In the genomic region with DNA sequence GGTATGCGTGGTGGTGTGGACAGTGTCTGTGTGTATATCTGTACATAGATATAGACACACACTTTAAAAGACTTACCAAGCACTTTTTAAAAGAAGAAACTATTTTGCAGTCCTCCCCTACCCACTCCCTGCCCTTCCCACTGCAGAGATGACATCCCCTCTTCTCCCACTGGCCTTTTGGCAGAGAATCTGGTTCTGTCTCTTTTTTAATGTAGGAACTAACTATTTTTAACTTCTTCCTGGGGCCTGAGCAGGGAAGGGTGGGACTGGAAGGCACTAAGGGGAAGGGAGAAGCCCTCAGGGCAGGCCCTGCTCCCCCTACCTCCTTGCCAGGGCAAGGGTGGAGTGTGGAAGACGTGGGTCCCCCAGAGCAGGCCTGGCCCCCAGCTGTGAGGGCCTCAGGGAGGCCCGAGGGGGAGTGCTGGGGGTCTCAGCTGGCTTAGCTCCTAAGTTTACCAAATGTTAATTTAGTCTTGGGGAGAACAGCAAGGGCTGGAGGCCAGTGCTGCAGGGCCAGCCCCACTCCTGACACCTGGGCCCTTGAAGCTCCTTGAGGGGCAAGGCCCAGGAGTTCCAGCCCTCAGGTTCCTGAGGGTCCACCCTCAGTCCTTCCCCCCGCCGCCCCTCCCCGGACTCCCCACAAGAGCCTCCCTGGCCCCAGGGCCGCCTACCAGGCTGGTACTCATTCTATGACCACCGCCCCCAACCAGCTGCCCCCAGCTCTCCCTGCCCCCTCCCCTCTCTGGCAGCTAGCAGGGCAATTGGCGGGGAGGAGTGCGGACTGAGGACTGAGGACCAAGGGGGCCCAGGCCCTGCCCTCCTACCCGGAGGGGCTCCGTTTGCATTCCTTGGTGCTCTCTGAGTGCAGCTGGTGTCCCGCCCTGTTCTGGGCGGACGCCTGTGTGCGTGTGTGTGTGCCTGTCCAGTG, we compare ENCODE assay signal across 14 cellular contexts. TPM values are rescaled to one million over a fixed set of nuclear protein-coding genes. Genes with fewer than 3 reads are reported as not detected.
DNase-seq lines count a peak whose midpoint lies in the region; ATAC-seq, FAIRE-seq and TF ChIP-seq lines count a peak whose summit lies in the region.
"Had no signal": no experiment of that assay in that cellular context is flagged by ENCODE, and none has a peak within 500 bp of the region (broad histone marks: within the 10 kb centered on the region; RNA-seq: fewer than 3 reads in every experiment).

No MANE protein-coding gene starts in this region.

- H3K4me3 ChIP-seq in testis = no peak overlapping the region

- WGBS in testis, 2 donors = 47 to 75% methylated on average over 13 to 14 of the region's 16 CpGs

- TF ChIP-seq CTCF in mesothelial cell of epicardium (IDR thresholded peaks at IDR 0.05; ENCODE audit: unreplicated experiment) = no peak
- TF ChIP-seq CTCF in testis (IDR thresholded peaks at IDR 0.05) = no peak

- H3K27me3 Mint-ChIP-seq in activated naive CD4-positive, alpha-beta T cell treated with anti-CD3 and anti-CD28 coated beads, Interleukin-2, amount 10 ng/mL, durations not matched to agents 7 days and 5 days = no peaks in the 10 kb centered on the region
- no peaks in the 10 kb centered on the region for H3K27me3 Mint-ChIP-seq in activated naive CD8-positive, alpha-beta T cell
- no peaks in the 10 kb centered on the region for H3K27me3 Mint-ChIP-seq in mesothelial cell of epicardium (ENCODE audit: low read depth)
- H3K27me3 Mint-ChIP-seq: central memory CD8-positive, alpha-beta T cell; IgD-negative memory B cell had no signal

- no peaks in the 10 kb centered on the region for H3K27me3 ChIP-seq in testis

- ATAC-seq in HG03378 (IDR thresholded peaks at IDR 0.05; ENCODE audit: unreplicated experiment) = no peak

- peak overlapping the region; percentile 37 for H3K27ac Mint-ChIP-seq in activated naive CD4-positive, alpha-beta T cell treated with anti-CD3 and anti-CD28 coated beads, Interleukin-2, amount 10 ng/mL, durations not matched to agents 7 days and 5 days
- H3K27ac Mint-ChIP-seq in activated naive CD8-positive, alpha-beta T cell = peak overlapping the region; percentile 30
- peak overlapping the region; percentile 68 for H3K27ac Mint-ChIP-seq in mesothelial cell of epicardium
- H3K27ac Mint-ChIP-seq: IgD-negative memory B cell had no signal

- CTCF ChIA-PET in activated naive CD4-positive, alpha-beta T cell treated with anti-CD3 and anti-CD28 coated beads, Interleukin-2, amount 10 ng/mL, durations not matched to agents 7 days and 5 days (lab: Charles Lee) = interaction anchor here (0.8 to 7.5 kb wide), 5 partner anchors 21 to 74 kb away, joined by 3 to 59 read pairs (median 7); a partner anchor contains a TSS

- FAIRE-seq in HTR-8/SVneo (lab: Jason Lieb, UNC) = no peak

- no peak for TF ChIP-seq POLR2A in testis (IDR thresholded peaks at IDR 0.05)

- intact Hi-C loops in testis (cut with DNase I; ENCODE audit: low total_unique reads) = no loop called here

- H3K9me3 ChIP-seq in testis = no peaks in the 10 kb centered on the region

- peaks cover 36% of the 10 kb centered on the region for H3K4me1 Mint-ChIP-seq in activated naive CD4-positive, alpha-beta T cell treated with anti-CD3 and anti-CD28 coated beads, Interleukin-2, amount 10 ng/mL, durations not matched to agents 7 days and 5 days
- peaks cover 30% of the 10 kb centered on the region for H3K4me1 Mint-ChIP-seq in activated naive CD8-positive, alpha-beta T cell (ENCODE audit: low read depth)
- peaks cover 15% of the 10 kb centered on the region for H3K4me1 Mint-ChIP-seq in mesothelial cell of epicardium

- H3K36me3 Mint-ChIP-seq in activated naive CD4-positive, alpha-beta T cell treated with anti-CD3 and anti-CD28 coated beads, Interleukin-2, amount 10 ng/mL, durations not matched to agents 7 days and 5 days = peaks cover 25% of the 10 kb centered on the region
- no peaks in the 10 kb centered on the region for H3K36me3 Mint-ChIP-seq in activated naive CD8-positive, alpha-beta T cell
- peaks cover 12% of the 10 kb centered on the region for H3K36me3 Mint-ChIP-seq in mesothelial cell of epicardium

- H3K4me1 ChIP-seq in testis = peaks cover 30% of the 10 kb centered on the region

- H3K27ac ChIP-seq in testis = peak overlapping the region; percentile 47 to 76

- H3K4me3 Mint-ChIP-seq in activated naive CD4-positive, alpha-beta T cell treated with anti-CD3 and anti-CD28 coated beads, Interleukin-2, amount 10 ng/mL, durations not matched to agents 7 days and 5 days = no peak overlapping the region
- H3K4me3 Mint-ChIP-seq in activated naive CD8-positive, alpha-beta T cell = no peak overlapping the region
- H3K4me3 Mint-ChIP-seq in mesothelial cell of epicardium = no peak overlapping the region
- H3K4me3 Mint-ChIP-seq: central memory CD8-positive, alpha-beta T cell had no signal

- no peaks in the 10 kb centered on the region for H3K9me3 Mint-ChIP-seq in activated naive CD4-positive, alpha-beta T cell treated with anti-CD3 and anti-CD28 coated beads, Interleukin-2, amount 10 ng/mL, durations not matched to agents 7 days and 5 days
- no peaks in the 10 kb centered on the region for H3K9me3 Mint-ChIP-seq in activated naive CD8-positive, alpha-beta T cell (ENCODE audit: low read depth)
- H3K9me3 Mint-ChIP-seq in mesothelial cell of epicardium = no peaks in the 10 kb centered on the region
- H3K9me3 Mint-ChIP-seq: central memory CD8-positive, alpha-beta T cell; IgD-negative memory B cell had no signal

- DNase-seq in activated naive CD4-positive, alpha-beta T cell treated with anti-CD3 and anti-CD28 coated beads, Interleukin-2, amount 10 ng/mL, durations not matched to agents 7 days and 5 days = no peak
- no peak for DNase-seq in activated naive CD4-positive, alpha-beta T cell treated with Interleukin-2 at 50 U/mL for 16 hours
- no peak for DNase-seq in mesothelial cell of epicardium (ENCODE audit: low spot score in 2 of 2, unreplicated experiment in 2 of 2)
- DNase-seq in testis = no peak
- no peak for DNase-seq in HTR-8/SVneo (ENCODE audit: insufficient read length, low spot score)
- no peak for DNase-seq in NCI-H1436 (lab: John Stamatoyannopoulos, UW)
- DNase-seq: activated CD8-positive, alpha-beta memory T cell treated with anti-CD3 and anti-CD28 coated beads for 24 hours; NCI-H1048; SIG-M5; stimulated activated CD4-positive, alpha-beta T cell treated with anti-CD3 and anti-CD28 coated beads, Interleukin-2, amount 100 ng/mL, for 48 hours had no signal

- H3K36me3 ChIP-seq in testis (ENCODE audit: low read depth, missing control alignments) = no peaks in the 10 kb centered on the region

RNA-seq across cellular contexts. Expression of a gene that starts 19.3 kb away (rescaled TPM):
- total RNA-seq in mesothelial cell of epicardium = 6.0 to 7.7 TPM (median 6.8 TPM) in 3 replicates
- total RNA-seq in testis = 10 to 100 TPM; 15.0 to 20.4 TPM
- 10.2 TPM for polyA plus RNA-seq in testis (ENCODE audit: insufficient read depth, low read depth, low replicate concordance)

RNA-seq across cellular contexts. Expression of a gene that starts 30.3 kb away (rescaled TPM):
- 42.3 to 46.0 TPM (median 45.8 TPM) in 3 replicates for total RNA-seq in mesothelial cell of epicardium
- total RNA-seq in testis = 100 to 1,000 TPM in 1 of 2 donors, 10 to 100 TPM in 1; 96.1 to 127 TPM
- polyA plus RNA-seq in testis (ENCODE audit: insufficient read depth, low read depth, low replicate concordance) = 217 TPM

RNA-seq across cellular contexts. Expression of a gene that starts 40.2 kb away (rescaled TPM):
- total RNA-seq in mesothelial cell of epicardium (63.4 to 66.4 TPM (median 65.4 TPM) in 3 replicates), testis (10 to 100 TPM; 57.2 to 76.0 TPM)
- 66.7 TPM for polyA plus RNA-seq in testis (ENCODE audit: insufficient read depth, low read depth, low replicate concordance)

RNA-seq across cellular contexts. Expression of a gene that starts 53.5 kb away (rescaled TPM):
- total RNA-seq in mesothelial cell of epicardium (2.8 to 3.1 TPM (median 2.9 TPM) in 3 replicates), testis (10 to 100 TPM; 43.5 to 48.6 TPM)
- polyA plus RNA-seq in testis (ENCODE audit: insufficient read depth, low read depth, low replicate concordance) = 18.3 TPM

RNA-seq across cellular contexts. Expression of a gene that starts 59.9 kb away (rescaled TPM):
- total RNA-seq in mesothelial cell of epicardium = 28.0 to 32.1 TPM (median 30.4 TPM) in 3 replicates
- 10 to 100 TPM; 31.9 to 50.7 TPM for total RNA-seq in testis
- 32.1 TPM for polyA plus RNA-seq in testis (ENCODE audit: insufficient read depth, low read depth, low replicate concordance)
